Comparison of ENCODE assay signal across 8 cellular contexts in genomic region chr3:44476963-44477311, GRCh38. TPM values are rescaled to one million over a fixed set of nuclear protein-coding genes. Genes with fewer than 3 reads are reported as not detected.
DNase-seq lines count a peak whose midpoint lies in the region; ATAC-seq, FAIRE-seq and TF ChIP-seq lines count a peak whose summit lies in the region.

No MANE protein-coding gene starts in this region.

- H3K27ac Mint-ChIP-seq in activated CD8-positive, alpha-beta memory T cell treated with anti-CD3 and anti-CD28 coated beads, Interleukin-2, amount 10 ng/mL, durations not matched to agents 7 days and 5 days, result peak overlapping the region; percentile 83

- DNase-seq in activated CD8-positive, alpha-beta memory T cell treated with anti-CD3 and anti-CD28 coated beads, Interleukin-2, amount 10 ng/mL, durations not matched to agents 7 days and 5 days, result no peak
- DNase-seq in activated CD8-positive, alpha-beta memory T cell treated with anti-CD3 and anti-CD28 coated beads for 24 hours, result no peak
- no peak for DNase-seq in adrenal gland
- DNase-seq in thyroid gland, result no peak
- no peak for DNase-seq in H54 (ENCODE audit: insufficient read length, low spot score)
- DNase-seq in stimulated activated CD4-positive, alpha-beta T cell treated with anti-CD3 and anti-CD28 coated beads, Interleukin-4, amount 100 ng/mL, for 4 hours, result no peak

- H3K4me1 ChIP-seq in adrenal gland (replicated peaks in 1 of 2), result peaks cover 12 to 27% of the 10 kb centered on the region in 2 donors
- peaks cover 0 to 16% (median 13%) of the 10 kb centered on the region in 4 donors for H3K4me1 ChIP-seq in liver (ENCODE audit: control insufficient read depth in 4 of 4, insufficient read depth in 4 of 4, low read length in 3 of 4)
- H3K4me1 ChIP-seq in thyroid gland, result peaks cover 7 to 13% of the 10 kb centered on the region in 2 donors

- H3K4me1 Mint-ChIP-seq in activated CD8-positive, alpha-beta memory T cell treated with anti-CD3 and anti-CD28 coated beads, Interleukin-2, amount 10 ng/mL, durations not matched to agents 7 days and 5 days, result peaks cover 22% of the 10 kb centered on the region

- H3K36me3 ChIP-seq in adrenal gland (replicated peaks in 1 of 2) (no peaks in the 10 kb centered on the region), liver (ENCODE audit: control insufficient read depth in 4 of 4, insufficient read depth in 3 of 4, low read depth in 1 of 4, low read length in 3 of 4) (no peaks in the 10 kb centered on the region), thyroid gland (no peaks in the 10 kb centered on the region)

- 0 to 1% (median 1%) methylated on average over 5 of the region's 5 CpGs for WGBS in adrenal gland, 4 donors
- WGBS in liver, result under 1% methylated on average over 5 of the region's 5 CpGs
- WGBS in thyroid gland, 2 donors, result 1% methylated on average over 5 of the region's 5 CpGs

- no peaks in the 10 kb centered on the region for H3K27me3 Mint-ChIP-seq in activated CD8-positive, alpha-beta memory T cell treated with anti-CD3 and anti-CD28 coated beads, Interleukin-2, amount 10 ng/mL, durations not matched to agents 7 days and 5 days

- TF ChIP-seq POLR2A in adrenal gland (IDR thresholded peaks at IDR 0.05) (no peak), thyroid gland (IDR thresholded peaks at IDR 0.05) (no peak), H54 (IDR thresholded peaks at IDR 0.05; ENCODE audit: low read depth, low read length) (no peak)

- H3K9me3 ChIP-seq in adrenal gland (replicated peaks in 1 of 3), result no peaks in the 10 kb centered on the region
- no peaks in the 10 kb centered on the region for H3K9me3 ChIP-seq in liver (ENCODE audit: control insufficient read depth in 4 of 4, low read length in 3 of 4)
- no peaks in the 10 kb centered on the region for H3K9me3 ChIP-seq in thyroid gland

- intact Hi-C loops in adrenal gland (cut with DNase I) (loop anchor here (5.0 to 10.0 kb wide), 2 partner anchors 135 to 152 kb away; no protein-coding TSS in a partner anchor), thyroid gland (cut with DNase I) (no loop called here)

- CTCF ChIA-PET in activated CD8-positive, alpha-beta memory T cell treated with anti-CD3 and anti-CD28 coated beads, Interleukin-2, amount 10 ng/mL, durations not matched to agents 7 days and 5 days (lab: Charles Lee), result no interaction called here

- H3K27ac ChIP-seq in adrenal gland (peak overlapping the region in 4 of 5 donors; percentile 40 to 91 (median 72)), liver (ENCODE audit: low read depth in 1 of 2, low read length in 2 of 2) (peak overlapping the region; percentile 6 to 35), thyroid gland (peak overlapping the region in 1 of 3 donors; percentile 26)

- H3K4me3 ChIP-seq in adrenal gland, result peak overlapping the region; percentile 7 to 95 (median 40)
- H3K4me3 ChIP-seq in liver (ENCODE audit: low read depth in 1 of 3, low read length in 3 of 3), result peak overlapping the region; percentile 69 to 87 (median 83)
- H3K4me3 ChIP-seq in thyroid gland (replicated peaks in 1 of 3), result peak overlapping the region in 2 of 3 donors; percentile 79 to 84

- ATAC-seq in activated CD8-positive, alpha-beta memory T cell treated with anti-CD3 and anti-CD28 coated beads, Interleukin-2, amount 10 ng/mL, durations not matched to agents 7 days and 5 days, result no peak
- no peak for ATAC-seq in HG02678 (IDR thresholded peaks at IDR 0.05; ENCODE audit: unreplicated experiment)

- peak overlapping the region; percentile 53 to 72 for H3K9ac ChIP-seq in liver (ENCODE audit: low read depth in 1 of 2, low read length in 2 of 2)

- peaks cover 5% of the 10 kb centered on the region for H3K36me3 Mint-ChIP-seq in activated CD8-positive, alpha-beta memory T cell treated with anti-CD3 and anti-CD28 coated beads, Interleukin-2, amount 10 ng/mL, durations not matched to agents 7 days and 5 days

- FAIRE-seq in H54 (lab: Jason Lieb, UNC), result no peak

- H3K4me3 Mint-ChIP-seq in activated CD8-positive, alpha-beta memory T cell treated with anti-CD3 and anti-CD28 coated beads, Interleukin-2, amount 10 ng/mL, durations not matched to agents 7 days and 5 days, result peak overlapping the region; percentile 78

- no peak for TF ChIP-seq RAD21 in liver (IDR thresholded peaks at IDR 0.05)

- no peak for TF ChIP-seq CTCF in adrenal gland (IDR thresholded peaks at IDR 0.05)
- TF ChIP-seq CTCF in liver (IDR thresholded peaks at IDR 0.05; ENCODE audit: low read depth, low read length, missing input control), result no peak
- TF ChIP-seq CTCF in thyroid gland (IDR thresholded peaks at IDR 0.05), result no peak

- H3K27me3 ChIP-seq in adrenal gland (no peaks in the 10 kb centered on the region), liver (ENCODE audit: control insufficient read depth in 4 of 4, insufficient read depth in 4 of 4, low read length in 3 of 4) (no peaks in the 10 kb centered on the region), thyroid gland (no peaks in the 10 kb centered on the region)

- no peaks in the 10 kb centered on the region for H3K9me3 Mint-ChIP-seq in activated CD8-positive, alpha-beta memory T cell treated with anti-CD3 and anti-CD28 coated beads, Interleukin-2, amount 10 ng/mL, durations not matched to agents 7 days and 5 days (ENCODE audit: low read depth)

TF ChIP-seq in liver, 16 proteins besides CTCF, POLR2A, EP300 and RAD21:
- TF ChIP-seq FOXA1 (IDR thresholded peaks at IDR 0.05) (no peak), EGR1 (IDR thresholded peaks at IDR 0.05; ENCODE audit: low read depth in 2 of 2) (no peak), TAF1 (conservative IDR thresholded peaks at IDR 0.05) (no peak), YY1 (IDR thresholded peaks at IDR 0.05) (no peak), HNF4G (IDR thresholded peaks at IDR 0.05) (no peak), SP1 (IDR thresholded peaks at IDR 0.05) (no peak), RXRA (IDR thresholded peaks at IDR 0.05) (no peak), REST (IDR thresholded peaks at IDR 0.05) (no peak), HNF4A (conservative IDR thresholded peaks at IDR 0.05) (no peak), FOXA2 (IDR thresholded peaks at IDR 0.05) (no peak), GABPA (IDR thresholded peaks at IDR 0.05 in 1 of 2, conservative IDR thresholded peaks at IDR 0.05 in 1 of 2) (no peak), MAX (IDR thresholded peaks at IDR 0.05) (no peak), NR2F2 (IDR thresholded peaks at IDR 0.05) (no peak), JUND (IDR thresholded peaks at IDR 0.05) (no peak), ATF3 (IDR thresholded peaks at IDR 0.05) (no peak)
- TF ChIP-seq, protein P1, sequence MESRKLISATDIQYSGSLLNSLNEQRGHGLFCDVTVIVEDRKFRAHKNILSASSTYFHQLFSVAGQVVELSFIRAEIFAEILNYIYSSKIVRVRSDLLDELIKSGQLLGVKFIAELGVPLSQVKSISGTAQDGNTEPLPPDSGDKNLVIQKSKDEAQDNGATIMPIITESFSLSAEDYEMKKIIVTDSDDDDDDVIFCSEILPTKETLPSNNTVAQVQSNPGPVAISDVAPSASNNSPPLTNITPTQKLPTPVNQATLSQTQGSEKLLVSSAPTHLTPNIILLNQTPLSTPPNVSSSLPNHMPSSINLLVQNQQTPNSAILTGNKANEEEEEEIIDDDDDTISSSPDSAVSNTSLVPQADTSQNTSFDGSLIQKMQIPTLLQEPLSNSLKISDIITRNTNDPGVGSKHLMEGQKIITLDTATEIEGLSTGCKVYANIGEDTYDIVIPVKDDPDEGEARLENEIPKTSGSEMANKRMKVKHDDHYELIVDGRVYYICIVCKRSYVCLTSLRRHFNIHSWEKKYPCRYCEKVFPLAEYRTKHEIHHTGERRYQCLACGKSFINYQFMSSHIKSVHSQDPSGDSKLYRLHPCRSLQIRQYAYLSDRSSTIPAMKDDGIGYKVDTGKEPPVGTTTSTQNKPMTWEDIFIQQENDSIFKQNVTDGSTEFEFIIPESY (IDR thresholded peaks at IDR 0.05), result no peak

RNA-seq across cellular contexts. Expression of gene ZNF445, which starts 0.5 kb away (rescaled TPM):
- 10 to 100 TPM; 17.9 to 24.0 TPM for total RNA-seq in activated CD8-positive, alpha-beta memory T cell treated with anti-CD3 and anti-CD28 coated beads, Interleukin-2, amount 10 ng/mL, durations not matched to agents 7 days and 5 days
- total RNA-seq in adrenal gland, result 10 to 100 TPM in 4 of 8 donors, 1 to 10 TPM in 4; 5.8 to 21.1 (median 11.6) TPM
- 1 to 10 TPM; 2.6 to 6.1 (median 4.7) TPM for polyA plus RNA-seq in adrenal gland
- total RNA-seq in liver, result 1 to 10 TPM; 7.6 to 8.7 TPM
- polyA plus RNA-seq in liver, result 1 to 10 TPM; 2.1 to 2.2 TPM
- total RNA-seq in thyroid gland, result 1 to 10 TPM; 9.0 to 9.9 (median 9.2) TPM
